Comparison of ENCODE assay signal across 1 cellular context in the genomic region with DNA sequence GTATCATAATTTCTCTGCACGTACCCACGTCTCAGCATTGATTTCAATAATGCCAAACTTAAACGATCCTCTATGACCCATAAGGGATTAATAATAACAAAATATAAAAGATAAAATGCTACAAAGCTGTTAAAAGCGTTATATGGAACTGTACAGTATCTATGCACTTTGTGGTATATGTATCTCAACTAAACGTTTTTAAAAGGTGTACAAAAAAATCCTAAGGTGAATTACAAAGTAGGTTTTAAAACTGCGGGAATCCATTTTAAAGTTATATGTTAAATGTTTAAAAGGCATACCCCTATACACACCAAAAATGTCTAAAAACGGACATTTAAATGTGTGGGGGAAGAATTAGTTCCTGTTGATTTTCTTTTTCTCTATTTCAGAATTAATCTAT.
TF ChIP-seq lines count a peak whose summit lies in the region.

No MANE protein-coding gene starts in this region.

TF ChIP-seq in IMR-90, 13 proteins besides CTCF, POLR2A, EP300 and RAD21 (continued from another document):
- TF ChIP-seq, protein P1, sequence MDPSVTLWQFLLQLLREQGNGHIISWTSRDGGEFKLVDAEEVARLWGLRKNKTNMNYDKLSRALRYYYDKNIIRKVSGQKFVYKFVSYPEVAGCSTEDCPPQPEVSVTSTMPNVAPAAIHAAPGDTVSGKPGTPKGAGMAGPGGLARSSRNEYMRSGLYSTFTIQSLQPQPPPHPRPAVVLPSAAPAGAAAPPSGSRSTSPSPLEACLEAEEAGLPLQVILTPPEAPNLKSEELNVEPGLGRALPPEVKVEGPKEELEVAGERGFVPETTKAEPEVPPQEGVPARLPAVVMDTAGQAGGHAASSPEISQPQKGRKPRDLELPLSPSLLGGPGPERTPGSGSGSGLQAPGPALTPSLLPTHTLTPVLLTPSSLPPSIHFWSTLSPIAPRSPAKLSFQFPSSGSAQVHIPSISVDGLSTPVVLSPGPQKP (IDR thresholded peaks at IDR 0.05; ENCODE audit: borderline replicate concordance, low read depth, low read length), result no peak
- no peak for TF ChIP-seq RCOR1 (IDR thresholded peaks at IDR 0.05; ENCODE audit: insufficient replicate concordance, low read length)
- no peak for TF ChIP-seq BHLHE40 (IDR thresholded peaks at IDR 0.05; ENCODE audit: low read depth, low read length)
- TF ChIP-seq CEBPB (IDR thresholded peaks at IDR 0.05; ENCODE audit: low read depth, low read length), result no peak
- TF ChIP-seq CHD1 (IDR thresholded peaks at IDR 0.05; ENCODE audit: low read depth, low read length), result no peak
- no peak for TF ChIP-seq MAZ (IDR thresholded peaks at IDR 0.05; ENCODE audit: borderline replicate concordance, low read depth, low read length)
- TF ChIP-seq NFE2L2 (IDR thresholded peaks at IDR 0.05; ENCODE audit: low read depth, low read length), result no peak
- no peak for TF ChIP-seq FOS (IDR thresholded peaks at IDR 0.05; ENCODE audit: low read depth, low read length)
- no peak for TF ChIP-seq RFX5 (IDR thresholded peaks at IDR 0.05; ENCODE audit: low read depth, low read length)
- TF ChIP-seq, protein P2, sequence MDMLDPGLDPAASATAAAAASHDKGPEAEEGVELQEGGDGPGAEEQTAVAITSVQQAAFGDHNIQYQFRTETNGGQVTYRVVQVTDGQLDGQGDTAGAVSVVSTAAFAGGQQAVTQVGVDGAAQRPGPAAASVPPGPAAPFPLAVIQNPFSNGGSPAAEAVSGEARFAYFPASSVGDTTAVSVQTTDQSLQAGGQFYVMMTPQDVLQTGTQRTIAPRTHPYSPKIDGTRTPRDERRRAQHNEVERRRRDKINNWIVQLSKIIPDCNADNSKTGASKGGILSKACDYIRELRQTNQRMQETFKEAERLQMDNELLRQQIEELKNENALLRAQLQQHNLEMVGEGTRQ (IDR thresholded peaks at IDR 0.05; ENCODE audit: low read depth, low read length), result no peak
- no peak for TF ChIP-seq MXI1 (IDR thresholded peaks at IDR 0.05; ENCODE audit: borderline replicate concordance, low read depth, low read length)
- no peak for TF ChIP-seq SMC3 (IDR thresholded peaks at IDR 0.05; ENCODE audit: low read depth, low read length)
